ENCODE assay signal across 12 cellular contexts in genomic region chr10:93947055-93947454, GRCh38. TPM values are rescaled to one million over a fixed set of nuclear protein-coding genes. Genes with fewer than 3 reads are reported as not detected.
DNase-seq lines count a peak whose midpoint lies in the region; ATAC-seq and TF ChIP-seq lines count a peak whose summit lies in the region.
"Had no signal": no experiment of that assay in that cellular context is flagged by ENCODE, and none has a peak within 500 bp of the region (broad histone marks: within the 10 kb centered on the region; RNA-seq: fewer than 3 reads in every experiment).

No MANE protein-coding gene starts in this region.

- H3K4me3 ChIP-seq in brain microvascular endothelial cell (ENCODE audit: low read depth, low read length) = no peak overlapping the region
- no peak overlapping the region for H3K4me3 ChIP-seq in testis
- no peak overlapping the region for H3K4me3 ChIP-seq in sigmoid colon
- H3K4me3 ChIP-seq: PC-9 had no signal

- H3K27ac ChIP-seq in brain microvascular endothelial cell = peak overlapping the region; percentile 56
- H3K27ac ChIP-seq in testis = peak overlapping the region in 1 of 2 donors; percentile 42
- no peak overlapping the region for H3K27ac ChIP-seq in sigmoid colon
- H3K27ac ChIP-seq: PC-9 had no signal

- POLR2A ChIA-PET in HEK293T (lab: Yijun Ruan, JAX) = no interaction called here

- H3K36me3 ChIP-seq in brain microvascular endothelial cell (replicated peaks) = no peaks in the 10 kb centered on the region
- no peaks in the 10 kb centered on the region for H3K36me3 ChIP-seq in testis (ENCODE audit: low read depth, missing control alignments)
- H3K36me3 ChIP-seq in sigmoid colon = no peaks in the 10 kb centered on the region

- H3K27me3 ChIP-seq in brain microvascular endothelial cell (replicated peaks) (no peaks in the 10 kb centered on the region), testis (no peaks in the 10 kb centered on the region), sigmoid colon (no peaks in the 10 kb centered on the region)

- CTCF ChIA-PET in HEK293T (lab: Yijun Ruan, JAX) = no interaction called here

- in situ Hi-C loops in brain microvascular endothelial cell (cut with HindIII; ENCODE audit: low pct_ligation_motif_present, low sequenced_read_pairs) = no loop called here

- intact Hi-C loops in testis (cut with DNase I; ENCODE audit: low total_unique reads) = no loop called here
- intact Hi-C loops in sigmoid colon (cut with DNase I) = no loop called here

- DNase-seq in HEK293T (ENCODE audit: extremely low spot score) (peak; percentile 37), brain microvascular endothelial cell (peak; percentile 90), islet precursor cell (peak; percentile 62), testis (peak; percentile 31), sigmoid colon (no peak), RKO (ENCODE audit: low spot score) (no peak), superior temporal gyrus (ENCODE audit: extremely low spot score) (no peak)
- DNase-seq: DMS79 treated with DMSO at 0.1 percent for 48 hours, NCI-H1417 treated with DMSO at 0.1 percent for 48 hours had no signal

- no peak for ATAC-seq in GM18909 (IDR thresholded peaks at IDR 0.05; ENCODE audit: poor library complexity, unreplicated experiment)
- ATAC-seq: natural killer cell treated with Interleukin-12 subunit alpha and Interleukin-12 subunit beta and Interleukin-15 and Interleukin-18, amount 100 ng/mL, for 72 hours had no signal

- H3K9me3 ChIP-seq in testis (no peaks in the 10 kb centered on the region), sigmoid colon (no peaks in the 10 kb centered on the region)

- TF ChIP-seq EP300 in sigmoid colon (IDR thresholded peaks at IDR 0.05) = no peak

- TF ChIP-seq CTCF in brain microvascular endothelial cell (IDR thresholded peaks at IDR 0.05; ENCODE audit: low read depth, low read length, missing control alignments) (no peak), testis (IDR thresholded peaks at IDR 0.05) (no peak), sigmoid colon (IDR thresholded peaks at IDR 0.05) (no peak)

- H3K4me1 ChIP-seq in testis (peaks cover 13% of the 10 kb centered on the region), sigmoid colon (no peaks in the 10 kb centered on the region)

- TF ChIP-seq POLR2A in testis (IDR thresholded peaks at IDR 0.05) (no peak), sigmoid colon (IDR thresholded peaks at IDR 0.05) (no peak)

- 12 to 17% methylated on average over 6 to 8 of the region's 8 CpGs for WGBS in testis, 2 donors
- WGBS in sigmoid colon, 2 donors = 85 to 94% methylated on average over 8 of the region's 8 CpGs

TF ChIP-seq in HEK293T, 16 proteins besides CTCF, POLR2A, EP300 and RAD21:
- no peak for TF ChIP-seq TARDBP (IDR thresholded peaks at IDR 0.05)
- no peak for TF ChIP-seq FOXM1 (IDR thresholded peaks at IDR 0.05; ENCODE audit: borderline replicate concordance)
- no peak for TF ChIP-seq NFRKB (IDR thresholded peaks at IDR 0.05)
- peak; percentile 35; the same call in 1 of the 2 replicates for TF ChIP-seq L3MBTL2 (conservative IDR thresholded peaks at IDR 0.05)

RNA-seq across cellular contexts. Expression of gene PLCE1, which starts 46.7 kb away (rescaled TPM):
- total RNA-seq in testis (1 to 10 TPM; 6.7 to 8.2 TPM), sigmoid colon (1 to 10 TPM; 6.9 to 9.7 (median 8.7) TPM)
- polyA plus RNA-seq in testis (ENCODE audit: insufficient read depth, low read depth, low replicate concordance) (4.2 TPM), sigmoid colon (10 to 100 TPM in 1 of 3 donors, 1 to 10 TPM in 2; 6.0 to 12.4 (median 8.1) TPM)

RNA-seq across cellular contexts. Expression of gene SLC35G1, which starts 53.3 kb away (rescaled TPM):
- total RNA-seq in testis (1 to 10 TPM; 8.8 to 9.8 TPM), sigmoid colon (1 to 10 TPM; 2.2 to 6.0 (median 4.2) TPM)
- polyA plus RNA-seq in testis (ENCODE audit: insufficient read depth, low read depth, low replicate concordance) (13.9 TPM), sigmoid colon (10 to 100 TPM in 2 of 3 donors, 1 to 10 TPM in 1; 6.2 to 12.6 (median 11.1) TPM)

Comparison
In these comparisons a context has a peak if more than half of its experiments do, and no peak if none do; other contexts are left out.
1. DNase-seq: peak in HEK293T (single experiment), brain microvascular endothelial cell (single experiment), islet precursor cell (single experiment) and testis (single experiment); none in sigmoid colon (single experiment), RKO (single experiment) and superior temporal gyrus (single experiment).